Comparison of ENCODE assay signal across 1 cellular context in genomic region chr15:96330450-96331140, GRCh38.
A peak's percentile ranks its signal among the peaks of the same experiment; 100 is the strongest.
TF ChIP-seq lines count a peak whose summit lies in the region.

Gene NR2F2, plus strand, starts transcription at chr15:96330700. Its CDS starts 1,406 bp downstream, at chr15:96332106.

TF ChIP-seq in K562, 482 proteins besides CTCF, POLR2A, EP300 and RAD21 (continued from another document and continues in another):
- TF ChIP-seq, protein P1, sequence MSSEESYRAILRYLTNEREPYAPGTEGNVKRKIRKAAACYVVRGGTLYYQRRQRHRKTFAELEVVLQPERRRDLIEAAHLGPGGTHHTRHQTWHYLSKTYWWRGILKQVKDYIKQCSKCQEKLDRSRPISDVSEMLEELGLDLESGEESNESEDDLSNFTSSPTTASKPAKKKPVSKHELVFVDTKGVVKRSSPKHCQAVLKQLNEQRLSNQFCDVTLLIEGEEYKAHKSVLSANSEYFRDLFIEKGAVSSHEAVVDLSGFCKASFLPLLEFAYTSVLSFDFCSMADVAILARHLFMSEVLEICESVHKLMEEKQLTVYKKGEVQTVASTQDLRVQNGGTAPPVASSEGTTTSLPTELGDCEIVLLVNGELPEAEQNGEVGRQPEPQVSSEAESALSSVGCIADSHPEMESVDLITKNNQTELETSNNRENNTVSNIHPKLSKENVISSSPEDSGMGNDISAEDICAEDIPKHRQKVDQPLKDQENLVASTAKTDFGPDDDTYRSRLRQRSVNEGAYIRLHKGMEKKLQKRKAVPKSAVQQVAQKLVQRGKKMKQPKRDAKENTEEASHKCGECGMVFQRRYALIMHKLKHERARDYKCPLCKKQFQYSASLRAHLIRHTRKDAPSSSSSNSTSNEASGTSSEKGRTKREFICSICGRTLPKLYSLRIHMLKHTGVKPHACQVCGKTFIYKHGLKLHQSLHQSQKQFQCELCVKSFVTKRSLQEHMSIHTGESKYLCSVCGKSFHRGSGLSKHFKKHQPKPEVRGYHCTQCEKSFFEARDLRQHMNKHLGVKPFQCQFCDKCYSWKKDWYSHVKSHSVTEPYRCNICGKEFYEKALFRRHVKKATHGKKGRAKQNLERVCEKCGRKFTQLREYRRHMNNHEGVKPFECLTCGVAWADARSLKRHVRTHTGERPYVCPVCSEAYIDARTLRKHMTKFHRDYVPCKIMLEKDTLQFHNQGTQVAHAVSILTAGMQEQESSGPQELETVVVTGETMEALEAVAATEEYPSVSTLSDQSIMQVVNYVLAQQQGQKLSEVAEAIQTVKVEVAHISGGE (CRISPR knock-in tag; IDR thresholded peaks at IDR 0.05), result peak in 1 of 3 experiments; percentile 67; a peak in 2 of 6 replicates
- peak; percentile 80 for TF ChIP-seq HDAC2 (IDR thresholded peaks at IDR 0.05)
- no peak for TF ChIP-seq SMC3 (conservative IDR thresholded peaks at IDR 0.05; ENCODE audit: insufficient read depth, low read depth, low read length)
- no peak for TF ChIP-seq FOXJ3 (CRISPR knock-in tag; IDR thresholded peaks at IDR 0.05)
- no peak for TF ChIP-seq ZNF175 (CRISPR knock-in tag; IDR thresholded peaks at IDR 0.05; ENCODE audit: low read depth)
- TF ChIP-seq POLR2H (tag; IDR thresholded peaks at IDR 0.05; ENCODE audit: low read depth), result peak; percentile 49; the same call in 1 of the 2 replicates
- 0 out of 2 replicates have a peak, but pooled peaks have one; percentile 37 for TF ChIP-seq TARDBP (IDR thresholded peaks at IDR 0.05)
- no peak for TF ChIP-seq BACH1 (tag; IDR thresholded peaks at IDR 0.05)
- peak in 1 of 2 experiments; percentile 75; a peak in 3 of 4 replicates for TF ChIP-seq ARNT (IDR thresholded peaks at IDR 0.05)
- TF ChIP-seq MNT (conservative IDR thresholded peaks at IDR 0.05), result peak; percentile 31 to 63; a peak in 2 of 4 replicates
- TF ChIP-seq CGGBP1 (CRISPR knock-in tag; IDR thresholded peaks at IDR 0.05), result no peak; the same call in 1 of the 2 replicates
- peak; percentile 83 for TF ChIP-seq CXXC5 (CRISPR knock-in tag; IDR thresholded peaks at IDR 0.05)
- peak; percentile 89; the same call in 1 of the 2 replicates for TF ChIP-seq ELF4 (CRISPR knock-in tag; IDR thresholded peaks at IDR 0.05)
- TF ChIP-seq ZNF197 (CRISPR knock-in tag; IDR thresholded peaks at IDR 0.05; ENCODE audit: low read depth), result no peak
- TF ChIP-seq SRF (CRISPR knock-in tag; IDR thresholded peaks at IDR 0.05), result peak; percentile 97 to 98
- no peak for TF ChIP-seq RUNX1 (IDR thresholded peaks at IDR 0.05; ENCODE audit: low read depth)
- no peak for TF ChIP-seq ZBED1 (IDR thresholded peaks at IDR 0.05)
- TF ChIP-seq, protein P2, sequence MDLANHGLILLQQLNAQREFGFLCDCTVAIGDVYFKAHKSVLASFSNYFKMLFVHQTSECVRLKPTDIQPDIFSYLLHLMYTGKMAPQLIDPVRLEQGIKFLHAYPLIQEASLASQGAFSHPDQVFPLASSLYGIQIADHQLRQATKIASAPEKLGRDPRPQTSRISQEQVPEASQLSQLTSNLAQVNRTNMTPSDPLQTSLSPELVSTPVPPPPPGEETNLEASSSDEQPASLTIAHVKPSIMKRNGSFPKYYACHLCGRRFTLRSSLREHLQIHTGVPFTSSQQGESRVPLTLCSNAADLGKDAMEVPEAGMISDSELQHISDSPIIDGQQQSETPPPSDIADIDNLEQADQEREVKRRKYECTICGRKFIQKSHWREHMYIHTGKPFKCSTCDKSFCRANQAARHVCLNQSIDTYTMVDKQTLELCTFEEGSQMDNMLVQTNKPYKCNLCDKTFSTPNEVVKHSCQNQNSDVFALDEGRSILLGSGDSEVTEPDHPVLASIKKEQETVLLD (IDR thresholded peaks at IDR 0.05), result peak; percentile 76
- 0 out of 2 replicates have a peak, but pooled peaks have one; percentile 38 for TF ChIP-seq DMBX1 (CRISPR knock-in tag; IDR thresholded peaks at IDR 0.05; ENCODE audit: borderline replicate concordance)
- TF ChIP-seq MCM7 (IDR thresholded peaks at IDR 0.05), result peak in 1 of 2 experiments; percentile 53; a peak in 1 of 4 replicates
- TF ChIP-seq MAZ (CRISPR knock-in tag; conservative IDR thresholded peaks at IDR 0.05 in 1 of 2, IDR thresholded peaks at IDR 0.05 in 1 of 2), result peak in 1 of 2 experiments; percentile 26; a peak in 1 of 4 replicates
- peak; percentile 78 for TF ChIP-seq RB1 (IDR thresholded peaks at IDR 0.05; ENCODE audit: low read depth)
- TF ChIP-seq, protein P3, sequence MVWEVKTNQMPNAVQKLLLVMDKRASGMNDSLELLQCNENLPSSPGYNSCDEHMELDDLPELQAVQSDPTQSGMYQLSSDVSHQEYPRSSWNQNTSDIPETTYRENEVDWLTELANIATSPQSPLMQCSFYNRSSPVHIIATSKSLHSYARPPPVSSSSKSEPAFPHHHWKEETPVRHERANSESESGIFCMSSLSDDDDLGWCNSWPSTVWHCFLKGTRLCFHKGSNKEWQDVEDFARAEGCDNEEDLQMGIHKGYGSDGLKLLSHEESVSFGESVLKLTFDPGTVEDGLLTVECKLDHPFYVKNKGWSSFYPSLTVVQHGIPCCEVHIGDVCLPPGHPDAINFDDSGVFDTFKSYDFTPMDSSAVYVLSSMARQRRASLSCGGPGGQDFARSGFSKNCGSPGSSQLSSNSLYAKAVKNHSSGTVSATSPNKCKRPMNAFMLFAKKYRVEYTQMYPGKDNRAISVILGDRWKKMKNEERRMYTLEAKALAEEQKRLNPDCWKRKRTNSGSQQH (CRISPR knock-in tag; IDR thresholded peaks at IDR 0.05), result peak; percentile 67; the same call in 1 of the 2 replicates
- peak in 1 of 2 experiments; percentile 78; a peak in 2 of 4 replicates for TF ChIP-seq CSDE1 (IDR thresholded peaks at IDR 0.05)
- TF ChIP-seq PHF20 (IDR thresholded peaks at IDR 0.05; ENCODE audit: partially characterized antibody), result peak; percentile 55
- no peak for TF ChIP-seq ZNF165 (CRISPR knock-in tag; IDR thresholded peaks at IDR 0.05; ENCODE audit: borderline replicate concordance)
- peak; percentile 67; the same call in 1 of the 2 replicates for TF ChIP-seq MTA3 (IDR thresholded peaks at IDR 0.05; ENCODE audit: borderline replicate concordance)
- TF ChIP-seq, protein P4, sequence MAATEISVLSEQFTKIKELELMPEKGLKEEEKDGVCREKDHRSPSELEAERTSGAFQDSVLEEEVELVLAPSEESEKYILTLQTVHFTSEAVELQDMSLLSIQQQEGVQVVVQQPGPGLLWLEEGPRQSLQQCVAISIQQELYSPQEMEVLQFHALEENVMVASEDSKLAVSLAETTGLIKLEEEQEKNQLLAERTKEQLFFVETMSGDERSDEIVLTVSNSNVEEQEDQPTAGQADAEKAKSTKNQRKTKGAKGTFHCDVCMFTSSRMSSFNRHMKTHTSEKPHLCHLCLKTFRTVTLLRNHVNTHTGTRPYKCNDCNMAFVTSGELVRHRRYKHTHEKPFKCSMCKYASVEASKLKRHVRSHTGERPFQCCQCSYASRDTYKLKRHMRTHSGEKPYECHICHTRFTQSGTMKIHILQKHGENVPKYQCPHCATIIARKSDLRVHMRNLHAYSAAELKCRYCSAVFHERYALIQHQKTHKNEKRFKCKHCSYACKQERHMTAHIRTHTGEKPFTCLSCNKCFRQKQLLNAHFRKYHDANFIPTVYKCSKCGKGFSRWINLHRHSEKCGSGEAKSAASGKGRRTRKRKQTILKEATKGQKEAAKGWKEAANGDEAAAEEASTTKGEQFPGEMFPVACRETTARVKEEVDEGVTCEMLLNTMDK (IDR thresholded peaks at IDR 0.05; ENCODE audit: borderline replicate concordance, insufficient read depth, low read depth, low read length, poor library complexity, severe bottlenecking), result no peak
- TF ChIP-seq SIN3A (IDR thresholded peaks at IDR 0.05; ENCODE audit: borderline replicate concordance in 2 of 2, control insufficient read depth in 1 of 2, low read depth in 2 of 2, low read length in 2 of 2), result peak; percentile 5 to 81; a peak in 1 of 4 replicates
- TF ChIP-seq MAFG (tag; conservative IDR thresholded peaks at IDR 0.05), result no peak
- TF ChIP-seq GATAD2A (IDR thresholded peaks at IDR 0.05), result peak; percentile 61
- TF ChIP-seq, protein P5, sequence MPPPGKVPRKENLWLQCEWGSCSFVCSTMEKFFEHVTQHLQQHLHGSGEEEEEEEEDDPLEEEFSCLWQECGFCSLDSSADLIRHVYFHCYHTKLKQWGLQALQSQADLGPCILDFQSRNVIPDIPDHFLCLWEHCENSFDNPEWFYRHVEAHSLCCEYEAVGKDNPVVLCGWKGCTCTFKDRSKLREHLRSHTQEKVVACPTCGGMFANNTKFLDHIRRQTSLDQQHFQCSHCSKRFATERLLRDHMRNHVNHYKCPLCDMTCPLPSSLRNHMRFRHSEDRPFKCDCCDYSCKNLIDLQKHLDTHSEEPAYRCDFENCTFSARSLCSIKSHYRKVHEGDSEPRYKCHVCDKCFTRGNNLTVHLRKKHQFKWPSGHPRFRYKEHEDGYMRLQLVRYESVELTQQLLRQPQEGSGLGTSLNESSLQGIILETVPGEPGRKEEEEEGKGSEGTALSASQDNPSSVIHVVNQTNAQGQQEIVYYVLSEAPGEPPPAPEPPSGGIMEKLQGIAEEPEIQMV (tag; conservative IDR thresholded peaks at IDR 0.05; ENCODE audit: low read depth), result 0 out of 2 replicates have a peak, but pooled peaks have one; percentile 35
- TF ChIP-seq TAF9B (IDR thresholded peaks at IDR 0.05; ENCODE audit: partially characterized antibody), result peak; percentile 31
- TF ChIP-seq, protein P6, sequence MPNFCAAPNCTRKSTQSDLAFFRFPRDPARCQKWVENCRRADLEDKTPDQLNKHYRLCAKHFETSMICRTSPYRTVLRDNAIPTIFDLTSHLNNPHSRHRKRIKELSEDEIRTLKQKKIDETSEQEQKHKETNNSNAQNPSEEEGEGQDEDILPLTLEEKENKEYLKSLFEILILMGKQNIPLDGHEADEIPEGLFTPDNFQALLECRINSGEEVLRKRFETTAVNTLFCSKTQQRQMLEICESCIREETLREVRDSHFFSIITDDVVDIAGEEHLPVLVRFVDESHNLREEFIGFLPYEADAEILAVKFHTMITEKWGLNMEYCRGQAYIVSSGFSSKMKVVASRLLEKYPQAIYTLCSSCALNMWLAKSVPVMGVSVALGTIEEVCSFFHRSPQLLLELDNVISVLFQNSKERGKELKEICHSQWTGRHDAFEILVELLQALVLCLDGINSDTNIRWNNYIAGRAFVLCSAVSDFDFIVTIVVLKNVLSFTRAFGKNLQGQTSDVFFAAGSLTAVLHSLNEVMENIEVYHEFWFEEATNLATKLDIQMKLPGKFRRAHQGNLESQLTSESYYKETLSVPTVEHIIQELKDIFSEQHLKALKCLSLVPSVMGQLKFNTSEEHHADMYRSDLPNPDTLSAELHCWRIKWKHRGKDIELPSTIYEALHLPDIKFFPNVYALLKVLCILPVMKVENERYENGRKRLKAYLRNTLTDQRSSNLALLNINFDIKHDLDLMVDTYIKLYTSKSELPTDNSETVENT (CRISPR knock-in tag; IDR thresholded peaks at IDR 0.05), result peak; percentile 66; the same call in 1 of the 2 replicates
- peak in 1 of 2 experiments; percentile 41; a peak in 1 of 4 replicates for TF ChIP-seq TRIM24 (IDR thresholded peaks at IDR 0.05)
- peak; percentile 62; the same call in 1 of the 2 replicates for TF ChIP-seq PML (IDR thresholded peaks at IDR 0.05; ENCODE audit: low read length)
- peak; percentile 63 for TF ChIP-seq NFYB (IDR thresholded peaks at IDR 0.05; ENCODE audit: extremely low read depth, insufficient read length)
- peak; percentile 44; the same call in 1 of the 2 replicates for TF ChIP-seq THRAP3 (IDR thresholded peaks at IDR 0.05; ENCODE audit: borderline replicate concordance)
- TF ChIP-seq SMARCA5 (IDR thresholded peaks at IDR 0.05), result 0 out of 2 replicates have a peak, but pooled peaks have one; percentile 23
- TF ChIP-seq NR2C2 (CRISPR knock-in tag; IDR thresholded peaks at IDR 0.05), result peak; percentile 86
- peak; percentile 98 for TF ChIP-seq NR2C2 (tag; IDR thresholded peaks at IDR 0.05)
- peak; percentile 83 for TF ChIP-seq BRD9 (IDR thresholded peaks at IDR 0.05; ENCODE audit: low read depth, partially characterized antibody)
- peak; percentile 48 for TF ChIP-seq RBM25 (IDR thresholded peaks at IDR 0.05; ENCODE audit: low read depth, low read length, severe bottlenecking)
- TF ChIP-seq SAP30 (IDR thresholded peaks at IDR 0.05; ENCODE audit: borderline replicate concordance, insufficient read depth, low read depth, low read length, poor library complexity, severe bottlenecking), result peak; percentile 24
- TF ChIP-seq DIDO1 (tag; IDR thresholded peaks at IDR 0.05; ENCODE audit: low read depth), result 0 out of 2 replicates have a peak, but pooled peaks have one; percentile 32
- TF ChIP-seq ZNF512 (tag; IDR thresholded peaks at IDR 0.05), result peak; percentile 94
- TF ChIP-seq MYC (IDR thresholded peaks at IDR 0.05; ENCODE audit: low read depth, low read length), result peak; percentile 60
- TF ChIP-seq MYC (CRISPR knock-in tag; IDR thresholded peaks at IDR 0.05; ENCODE audit: borderline replicate concordance, low read depth), result no peak
- TF ChIP-seq, protein P7, sequence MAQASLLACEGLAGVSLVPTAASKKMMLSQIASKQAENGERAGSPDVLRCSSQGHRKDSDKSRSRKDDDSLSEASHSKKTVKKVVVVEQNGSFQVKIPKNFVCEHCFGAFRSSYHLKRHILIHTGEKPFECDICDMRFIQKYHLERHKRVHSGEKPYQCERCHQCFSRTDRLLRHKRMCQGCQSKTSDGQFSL (CRISPR knock-in tag; IDR thresholded peaks at IDR 0.05), result 0 out of 2 replicates have a peak, but pooled peaks have one; percentile 6
- TF ChIP-seq, protein P7 (tag; IDR thresholded peaks at IDR 0.05), result no peak
